ENCODE assay signal across 13 cellular contexts in genomic region chr3:189974372-189974771, GRCh38.
DNase-seq lines count a peak whose midpoint lies in the region; ATAC-seq and TF ChIP-seq lines count a peak whose summit lies in the region.
"Had no signal": no experiment of that assay in that cellular context is flagged by ENCODE, and none has a peak within 500 bp of the region (broad histone marks: within the 10 kb centered on the region; RNA-seq: fewer than 3 reads in every experiment).

No MANE protein-coding gene starts in this region.

- no peak for TF ChIP-seq POLR2A in uterus (IDR thresholded peaks at IDR 0.05)

- H4K91ac ChIP-seq in mesenchymal stem cell (ENCODE audit: low read length), result no peak overlapping the region

- POLR2A ChIA-PET in activated CD8-positive, alpha-beta T cell treated with anti-CD3 and anti-CD28 coated beads, Interleukin-2, amount 10 ng/mL, durations not matched to agents 7 days and 5 days (lab: Charles Lee), result no interaction called here
- POLR2A ChIA-PET in activated CD4-positive, alpha-beta T cell treated with anti-CD3 and anti-CD28 coated beads, Interleukin-2, amount 10 ng/mL, durations not matched to agents 7 days and 5 days (lab: Charles Lee), result no interaction called here

- no peak overlapping the region for H3K23ac ChIP-seq in mesenchymal stem cell (ENCODE audit: low read length in 2 of 2)

- intact Hi-C loops in uterus (cut with DNase I; ENCODE audit: low total_unique reads), result no loop called here

- no peak overlapping the region for H4K8ac ChIP-seq in mesenchymal stem cell (ENCODE audit: low read length)

- no peak overlapping the region for H3K14ac ChIP-seq in mesenchymal stem cell (ENCODE audit: low read length in 2 of 2)

- CTCF ChIA-PET in activated CD8-positive, alpha-beta T cell treated with anti-CD3 and anti-CD28 coated beads, Interleukin-2, amount 10 ng/mL, durations not matched to agents 7 days and 5 days (lab: Charles Lee), result interaction anchor here (4.9 kb wide), 1 partner anchor 12 kb away, joined by 25 read pairs; no protein-coding TSS in a partner anchor
- CTCF ChIA-PET in activated CD4-positive, alpha-beta T cell treated with anti-CD3 and anti-CD28 coated beads, Interleukin-2, amount 10 ng/mL, durations not matched to agents 7 days and 5 days (lab: Charles Lee), result no interaction called here

- no peak overlapping the region for H2BK120ac ChIP-seq in mesenchymal stem cell (ENCODE audit: low read depth, low read length)

- H3K9me3 Mint-ChIP-seq in activated CD8-positive, alpha-beta T cell treated with anti-CD3 and anti-CD28 coated beads, Interleukin-2, amount 10 ng/mL, durations not matched to agents 7 days and 5 days (ENCODE audit: insufficient read depth), result no peaks in the 10 kb centered on the region
- H3K9me3 Mint-ChIP-seq in activated CD4-positive, alpha-beta T cell treated with anti-CD3 and anti-CD28 coated beads, Interleukin-2, amount 10 ng/mL, durations not matched to agents 7 days and 5 days, result no peaks in the 10 kb centered on the region
- H3K9me3 Mint-ChIP-seq: CD4-positive, CD25-positive, alpha-beta regulatory T cell had no signal

- no peak overlapping the region for H2BK5ac ChIP-seq in mesenchymal stem cell (ENCODE audit: low read depth, low read length, poor library complexity, severe bottlenecking)

- peak overlapping the region; percentile 38 for H3K9ac ChIP-seq in mesenchymal stem cell (ENCODE audit: low read length)
- H3K9ac ChIP-seq: BLaER1, GM23248 had no signal

- H3K27ac Mint-ChIP-seq in activated CD8-positive, alpha-beta T cell treated with anti-CD3 and anti-CD28 coated beads, Interleukin-2, amount 10 ng/mL, durations not matched to agents 7 days and 5 days, result no peak overlapping the region
- no peak overlapping the region for H3K27ac Mint-ChIP-seq in activated CD4-positive, alpha-beta T cell treated with anti-CD3 and anti-CD28 coated beads, Interleukin-2, amount 10 ng/mL, durations not matched to agents 7 days and 5 days
- H3K27ac Mint-ChIP-seq: CD4-positive, CD25-positive, alpha-beta regulatory T cell had no signal

- TF ChIP-seq CTCF in uterus (IDR thresholded peaks at IDR 0.05), result peak in 2 of 4 experiments; percentile 28 to 31

- H3K4me3 ChIP-seq in mesenchymal stem cell (ENCODE audit: insufficient read depth in 1 of 2, low read depth in 1 of 2, low read length in 2 of 2), result peak overlapping the region in 1 of 2 experiments; percentile 37
- no peak overlapping the region for H3K4me3 ChIP-seq in uterus
- H3K4me3 ChIP-seq: BLaER1, GM23248 had no signal

- no peaks in the 10 kb centered on the region for H3K4me1 Mint-ChIP-seq in activated CD8-positive, alpha-beta T cell treated with anti-CD3 and anti-CD28 coated beads, Interleukin-2, amount 10 ng/mL, durations not matched to agents 7 days and 5 days (ENCODE audit: low read depth)
- H3K4me1 Mint-ChIP-seq in activated CD4-positive, alpha-beta T cell treated with anti-CD3 and anti-CD28 coated beads, Interleukin-2, amount 10 ng/mL, durations not matched to agents 7 days and 5 days, result no peaks in the 10 kb centered on the region
- H3K4me1 Mint-ChIP-seq: CD4-positive, CD25-positive, alpha-beta regulatory T cell had no signal

- DNase-seq in GM03348 (ENCODE audit: low spot score), result peak; percentile 10
- DNase-seq in RPMI7951 (ENCODE audit: low read depth), result peak; percentile 34
- no peak for DNase-seq in mesenchymal stem cell
- DNase-seq in uterus, result peak; percentile 34 to 36
- no peak for DNase-seq in activated CD8-positive, alpha-beta T cell treated with anti-CD3 and anti-CD28 coated beads, Interleukin-2, amount 10 ng/mL, durations not matched to agents 7 days and 5 days
- no peak for DNase-seq in activated CD4-positive, alpha-beta T cell treated with anti-CD3 and anti-CD28 coated beads, Interleukin-2, amount 10 ng/mL, durations not matched to agents 7 days and 5 days
- DNase-seq: AML-193; CD4-positive, CD25-positive, alpha-beta regulatory T cell; DMS79; GM23248; H7 had no signal

- H2BK12ac ChIP-seq in mesenchymal stem cell (ENCODE audit: low read length in 2 of 2), result no peak overlapping the region

- no peak overlapping the region for H2BK15ac ChIP-seq in mesenchymal stem cell (ENCODE audit: low read depth, poor library complexity, severe bottlenecking)

- H3K9me3 ChIP-seq in mesenchymal stem cell (ENCODE audit: control insufficient read depth, low read length) (no peaks in the 10 kb centered on the region), uterus (no peaks in the 10 kb centered on the region)
- H3K9me3 ChIP-seq: BLaER1 had no signal

- H3K27me3 Mint-ChIP-seq in activated CD8-positive, alpha-beta T cell treated with anti-CD3 and anti-CD28 coated beads, Interleukin-2, amount 10 ng/mL, durations not matched to agents 7 days and 5 days (ENCODE audit: low read depth), result peaks cover 1% of the 10 kb centered on the region
- H3K27me3 Mint-ChIP-seq in activated CD4-positive, alpha-beta T cell treated with anti-CD3 and anti-CD28 coated beads, Interleukin-2, amount 10 ng/mL, durations not matched to agents 7 days and 5 days, result peaks cover 7% of the 10 kb centered on the region

- peaks cover 13% of the 10 kb centered on the region for H3K79me1 ChIP-seq in mesenchymal stem cell (replicated peaks; ENCODE audit: low read length, poor library complexity, severe bottlenecking)

- H3K4me1 ChIP-seq in mesenchymal stem cell (ENCODE audit: control insufficient read depth, insufficient read depth, low read depth, low read length), result no peaks in the 10 kb centered on the region
- H3K4me1 ChIP-seq in uterus, result no peaks in the 10 kb centered on the region
- H3K4me1 ChIP-seq: BLaER1 had no signal

- H3K36me3 ChIP-seq in mesenchymal stem cell (ENCODE audit: control insufficient read depth in 1 of 2, insufficient read depth in 2 of 2, low read depth in 1 of 2, low read length in 2 of 2) (peaks cover 0 to 31% of the 10 kb centered on the region in 2 experiments), uterus (no peaks in the 10 kb centered on the region)
- H3K36me3 ChIP-seq: BLaER1 had no signal

- H3K27ac ChIP-seq in mesenchymal stem cell (ENCODE audit: low read length, poor library complexity, severe bottlenecking), result no peak overlapping the region
- H3K27ac ChIP-seq in uterus, result no peak overlapping the region
- H3K27ac ChIP-seq: BLaER1, GM23248 had no signal

- 95% methylated on average over 12 of the region's 12 CpGs for WGBS in mesenchymal stem cell

- H2AFZ ChIP-seq in mesenchymal stem cell (ENCODE audit: low read depth, low read length), result no peak overlapping the region
- H2AFZ ChIP-seq: GM23248 had no signal

- H3K27me3 ChIP-seq in mesenchymal stem cell (ENCODE audit: control insufficient read depth in 1 of 2, insufficient read depth in 1 of 2, low read length in 2 of 2), result no peaks in the 10 kb centered on the region
- H3K27me3 ChIP-seq in uterus, result no peaks in the 10 kb centered on the region
- H3K27me3 ChIP-seq: BLaER1 had no signal

- no peak overlapping the region for H2AK5ac ChIP-seq in mesenchymal stem cell (ENCODE audit: low read length, severe bottlenecking)

- H3K4me3 Mint-ChIP-seq in activated CD8-positive, alpha-beta T cell treated with anti-CD3 and anti-CD28 coated beads, Interleukin-2, amount 10 ng/mL, durations not matched to agents 7 days and 5 days, result no peak overlapping the region
- no peak overlapping the region for H3K4me3 Mint-ChIP-seq in activated CD4-positive, alpha-beta T cell treated with anti-CD3 and anti-CD28 coated beads, Interleukin-2, amount 10 ng/mL, durations not matched to agents 7 days and 5 days
- H3K4me3 Mint-ChIP-seq: CD4-positive, CD25-positive, alpha-beta regulatory T cell had no signal

- no peak for ATAC-seq in activated CD8-positive, alpha-beta T cell treated with anti-CD3 and anti-CD28 coated beads, Interleukin-2, amount 10 ng/mL, durations not matched to agents 7 days and 5 days
- no peak for ATAC-seq in SK-N-SH treated with all-trans-retinoic acid at 6 μM for 48 hours

- H3K18ac ChIP-seq in mesenchymal stem cell (ENCODE audit: low read depth in 1 of 2, low read length in 2 of 2), result peak overlapping the region in 1 of 2 experiments; percentile 44

- no peak overlapping the region for H3K4me2 ChIP-seq in mesenchymal stem cell (ENCODE audit: low read length, poor library complexity, severe bottlenecking)
- H3K4me2 ChIP-seq: BLaER1 had no signal

- no peaks in the 10 kb centered on the region for H3K36me3 Mint-ChIP-seq in activated CD8-positive, alpha-beta T cell treated with anti-CD3 and anti-CD28 coated beads, Interleukin-2, amount 10 ng/mL, durations not matched to agents 7 days and 5 days (ENCODE audit: low read depth)
- H3K36me3 Mint-ChIP-seq in activated CD4-positive, alpha-beta T cell treated with anti-CD3 and anti-CD28 coated beads, Interleukin-2, amount 10 ng/mL, durations not matched to agents 7 days and 5 days (ENCODE audit: low read depth), result no peaks in the 10 kb centered on the region
- H3K36me3 Mint-ChIP-seq: CD4-positive, CD25-positive, alpha-beta regulatory T cell had no signal

- H3K4ac ChIP-seq in mesenchymal stem cell (ENCODE audit: low read depth in 1 of 2, low read length in 2 of 2), result no peak overlapping the region

TF ChIP-seq in SK-N-SH treated with all-trans-retinoic acid at 6 μM for 48 hours, 23 proteins besides CTCF, POLR2A, EP300 and RAD21 (continues in another document):
- TF ChIP-seq OSR1 (CRISPR knock-in tag; IDR thresholded peaks at IDR 0.05) (no peak), ZFP30 (CRISPR knock-in tag; IDR thresholded peaks at IDR 0.05) (no peak), GLIS3 (CRISPR knock-in tag; IDR thresholded peaks at IDR 0.05) (no peak), TCF4 (CRISPR knock-in tag; IDR thresholded peaks at IDR 0.05; ENCODE audit: borderline replicate concordance) (no peak), ZNF70 (CRISPR knock-in tag; IDR thresholded peaks at IDR 0.05) (no peak), SNAI2 (CRISPR knock-in tag; IDR thresholded peaks at IDR 0.05) (no peak), POU6F1 (CRISPR knock-in tag; IDR thresholded peaks at IDR 0.05; ENCODE audit: borderline replicate concordance, low read depth) (no peak), PPARA (CRISPR knock-in tag; IDR thresholded peaks at IDR 0.05; ENCODE audit: borderline replicate concordance) (no peak)

Comparison
In these comparisons a context has a peak if more than half of its experiments do, and no peak if none do; other contexts are left out.
1. DNase-seq: peak in GM03348 (single experiment), RPMI7951 (single experiment) and uterus (2 of 2); none in mesenchymal stem cell (single experiment), activated CD8-positive, alpha-beta T cell treated with anti-CD3 and anti-CD28 coated beads, Interleukin-2, amount 10 ng/mL, durations not matched to agents 7 days and 5 days (single experiment) and activated CD4-positive, alpha-beta T cell treated with anti-CD3 and anti-CD28 coated beads, Interleukin-2, amount 10 ng/mL, durations not matched to agents 7 days and 5 days (single experiment).